In the genomic region with DNA sequence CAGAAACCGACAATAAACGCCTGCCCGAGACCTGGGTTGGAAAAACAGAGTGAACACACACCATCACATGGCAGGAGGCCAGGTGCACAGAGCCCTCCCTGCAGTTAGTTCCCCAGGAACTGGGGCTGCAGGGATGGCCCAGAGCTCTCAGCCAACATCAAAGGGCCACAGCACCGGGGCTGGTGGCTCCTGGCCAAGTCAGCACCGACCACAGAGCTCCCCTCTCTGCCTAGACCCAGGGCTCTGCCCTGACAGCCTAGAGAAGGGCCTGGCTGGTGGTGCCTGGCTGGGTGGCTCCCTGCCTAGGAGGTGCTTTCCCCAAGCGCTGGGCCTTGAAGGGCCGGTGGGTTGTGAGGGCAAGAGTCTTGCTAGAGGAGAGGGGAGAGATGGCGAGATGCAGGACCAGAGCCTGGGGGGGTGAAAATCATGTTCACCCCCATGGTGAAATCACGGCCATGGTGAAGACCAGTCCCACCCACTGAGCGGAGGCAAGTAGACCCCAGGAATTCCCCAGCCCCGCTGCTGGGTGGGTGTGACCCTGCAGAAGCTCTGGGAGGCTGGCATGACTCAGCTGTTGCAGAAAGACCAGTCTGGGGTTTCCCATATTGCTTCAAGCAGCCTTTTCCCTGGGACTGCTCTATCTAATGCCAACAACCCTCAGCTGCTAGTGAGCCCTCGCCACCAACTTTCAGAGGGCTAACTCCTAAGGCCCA, we compare ENCODE assay signal across 8 cellular contexts. TPM values are rescaled to one million over a fixed set of nuclear protein-coding genes. Genes with fewer than 3 reads are reported as not detected.
DNase-seq lines count a peak whose midpoint lies in the region; ATAC-seq and TF ChIP-seq lines count a peak whose summit lies in the region.

No MANE protein-coding gene starts in this region.

- peak; percentile 62 for DNase-seq in GM04504 (ENCODE audit: low read depth)
- DNase-seq in SK-N-SH, result peak; percentile 57
- no peak for DNase-seq in neural crest cell (ENCODE audit: low read depth, low spot score)
- no peak for DNase-seq in NCI-H526 (lab: John Stamatoyannopoulos, UW)
- no peak for DNase-seq in OCI-M2 (lab: John Stamatoyannopoulos, UW; ENCODE audit: unreplicated experiment)

- H3K9ac ChIP-seq in SK-N-SH, result no peak overlapping the region

- H2AFZ ChIP-seq in SK-N-SH (ENCODE audit: low read depth), result peak overlapping the region; percentile 35; the same call in 1 of the 2 replicates

- H3K27me3 Mint-ChIP-seq in brain, result peaks cover 3% of the 10 kb centered on the region
- H3K27me3 Mint-ChIP-seq in neural crest cell (ENCODE audit: low read depth), result no peaks in the 10 kb centered on the region

- POLR2A ChIA-PET in SK-N-SH (lab: Yijun Ruan, JAX), result no interaction called here

- no peaks in the 10 kb centered on the region for H3K36me3 Mint-ChIP-seq in brain
- no peaks in the 10 kb centered on the region for H3K36me3 Mint-ChIP-seq in neural crest cell (ENCODE audit: low read depth)

- peak overlapping the region; percentile 17 to 51; a peak in 3 of 4 replicates for H3K27ac ChIP-seq in SK-N-SH (ENCODE audit: low read depth in 2 of 2, low read length in 1 of 2)

- H3K27ac Mint-ChIP-seq in brain, result peak overlapping the region in 3 of 5 experiments; percentile 64 to 79 (median 75)
- H3K27ac Mint-ChIP-seq in neural crest cell (ENCODE audit: unreplicated experiment), result peak overlapping the region; percentile 50

- no peaks in the 10 kb centered on the region for H3K36me3 ChIP-seq in SK-N-SH (replicated peaks in 1 of 2; ENCODE audit: control insufficient read depth in 1 of 2, insufficient read depth in 2 of 2, low read length in 1 of 2)

- H3K9me3 ChIP-seq in SK-N-SH, result no peaks in the 10 kb centered on the region

- H3K4me1 ChIP-seq in SK-N-SH (ENCODE audit: control insufficient read depth in 1 of 2, insufficient read depth in 2 of 2, low read depth in 1 of 2, low read length in 1 of 2), result peaks cover 12 to 34% of the 10 kb centered on the region in 2 experiments; a peak in 3 of 4 replicates

- no peaks in the 10 kb centered on the region for H3K9me3 Mint-ChIP-seq in brain
- H3K9me3 Mint-ChIP-seq in neural crest cell, result no peaks in the 10 kb centered on the region

- peaks cover 42% of the 10 kb centered on the region for H3K4me1 Mint-ChIP-seq in brain
- H3K4me1 Mint-ChIP-seq in neural crest cell, result peaks cover 29% of the 10 kb centered on the region

- no peaks in the 10 kb centered on the region for H3K9me2 ChIP-seq in SK-N-SH

- H4K20me1 ChIP-seq in SK-N-SH (ENCODE audit: insufficient read depth), result no peaks in the 10 kb centered on the region

- H3K4me3 ChIP-seq in SK-N-SH (ENCODE audit: low read depth in 2 of 2, low read length in 1 of 2), result no peak overlapping the region

- H3F3A ChIP-seq in SK-N-SH (replicated peaks; ENCODE audit: insufficient read depth), result no peaks in the 10 kb centered on the region

- TF ChIP-seq CTCF in SK-N-SH (IDR thresholded peaks at IDR 0.05) (no peak), brain (conservative IDR thresholded peaks at IDR 0.05) (no peak), neural crest cell (conservative IDR thresholded peaks at IDR 0.05) (no peak)

- no peaks in the 10 kb centered on the region for H3K79me2 ChIP-seq in SK-N-SH (ENCODE audit: insufficient read depth)

- WGBS in SK-N-SH (ENCODE audit: low lambda C conversion rate), result 59% methylated on average over 8 of the region's 12 CpGs

- H3K4me3 Mint-ChIP-seq in brain (no peak overlapping the region), neural crest cell (no peak overlapping the region)

- ATAC-seq in HG02678 (IDR thresholded peaks at IDR 0.05; ENCODE audit: unreplicated experiment) (peak; percentile 41), HG03139 (IDR thresholded peaks at IDR 0.05; ENCODE audit: unreplicated experiment) (no peak)

- no peak for TF ChIP-seq RAD21 in SK-N-SH (IDR thresholded peaks at IDR 0.05; ENCODE audit: low read length)

- TF ChIP-seq EP300 in SK-N-SH (IDR thresholded peaks at IDR 0.05; ENCODE audit: borderline replicate concordance in 1 of 2, low read depth in 1 of 2, low read length in 1 of 2), result no peak

- no peaks in the 10 kb centered on the region for H3K27me3 ChIP-seq in SK-N-SH (ENCODE audit: insufficient read depth)

- H3K4me2 ChIP-seq in SK-N-SH, result peak overlapping the region; percentile 44; the same call in 1 of the 2 replicates

- CTCF ChIA-PET in SK-N-SH (lab: Yijun Ruan, JAX), result interaction anchor here (0.8 to 1.4 kb wide), 6 partner anchors 27 to 295 kb away, joined by 3 read pairs; no protein-coding TSS in a partner anchor

TF ChIP-seq in SK-N-SH, 30 proteins besides CTCF, POLR2A, EP300 and RAD21 (continues in another document):
- TF ChIP-seq REST (IDR thresholded peaks at IDR 0.05; ENCODE audit: low read depth, low read length), result no peak
- no peak for TF ChIP-seq MAX (IDR thresholded peaks at IDR 0.05; ENCODE audit: low read depth)
- no peak for TF ChIP-seq RFX5 (IDR thresholded peaks at IDR 0.05; ENCODE audit: low read length)
- no peak for TF ChIP-seq EZH2phosphoT487 (IDR thresholded peaks at IDR 0.05; ENCODE audit: borderline replicate concordance, low read depth)
- no peak for TF ChIP-seq ELF1 (IDR thresholded peaks at IDR 0.05)
- TF ChIP-seq JUND (IDR thresholded peaks at IDR 0.05), result peak; percentile 22; the same call in 1 of the 2 replicates
- TF ChIP-seq USF2 (IDR thresholded peaks at IDR 0.05; ENCODE audit: borderline replicate concordance, low read depth, low read length), result no peak
- no peak for TF ChIP-seq RCOR1 (IDR thresholded peaks at IDR 0.05; ENCODE audit: low read length)
- TF ChIP-seq NRF1 (IDR thresholded peaks at IDR 0.05; ENCODE audit: low read depth, low read length), result no peak
- TF ChIP-seq, protein P1, sequence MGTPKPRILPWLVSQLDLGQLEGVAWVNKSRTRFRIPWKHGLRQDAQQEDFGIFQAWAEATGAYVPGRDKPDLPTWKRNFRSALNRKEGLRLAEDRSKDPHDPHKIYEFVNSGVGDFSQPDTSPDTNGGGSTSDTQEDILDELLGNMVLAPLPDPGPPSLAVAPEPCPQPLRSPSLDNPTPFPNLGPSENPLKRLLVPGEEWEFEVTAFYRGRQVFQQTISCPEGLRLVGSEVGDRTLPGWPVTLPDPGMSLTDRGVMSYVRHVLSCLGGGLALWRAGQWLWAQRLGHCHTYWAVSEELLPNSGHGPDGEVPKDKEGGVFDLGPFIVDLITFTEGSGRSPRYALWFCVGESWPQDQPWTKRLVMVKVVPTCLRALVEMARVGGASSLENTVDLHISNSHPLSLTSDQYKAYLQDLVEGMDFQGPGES (IDR thresholded peaks at IDR 0.05; ENCODE audit: low read depth, low read length), result no peak
- TF ChIP-seq GATA2 (CRISPR knock-in tag; IDR thresholded peaks at IDR 0.05), result no peak
- no peak for TF ChIP-seq CHD2 (IDR thresholded peaks at IDR 0.05; ENCODE audit: low read length, partially characterized antibody)
- no peak for TF ChIP-seq FOXJ3 (CRISPR knock-in tag; IDR thresholded peaks at IDR 0.05)

RNA-seq across cellular contexts. Expression of gene BID, which starts 7.2 kb away (rescaled TPM):
- 109 and 139 TPM in 2 replicates for polyA plus RNA-seq in SK-N-SH (2012; rRNA removed)
- 74.7 and 105 TPM in 2 replicates for polyA plus RNA-seq in SK-N-SH (2012; cell fraction: cytosol; rRNA removed)
- polyA plus RNA-seq in SK-N-SH (2012; cell fraction: nucleus; rRNA removed), result 86.6 and 146 TPM in 2 replicates
- 36.7 TPM for polyA plus RNA-seq in brain (ENCODE audit: insufficient read depth, low read depth, low replicate concordance)
- 26.5 TPM in 2 replicates for total RNA-seq in neural crest cell

Comparison
In these comparisons a context has a peak if more than half of its experiments do, and no peak if none do; other contexts are left out.
1. DNase-seq: peak in GM04504 (single experiment) and SK-N-SH (single experiment); none in neural crest cell (single experiment), NCI-H526 (0 of 2) and OCI-M2 (single experiment).